28 cellular contexts compared by ENCODE assay signal in genomic region chr10:6222755-6223154, GRCh38. TPM values are rescaled to one million over a fixed set of nuclear protein-coding genes. Genes with fewer than 3 reads are reported as not detected.
DNase-seq lines count a peak whose midpoint lies in the region; ATAC-seq, FAIRE-seq and TF ChIP-seq lines count a peak whose summit lies in the region.
"Had no signal": no experiment of that assay in that cellular context is flagged by ENCODE, and none has a peak within 500 bp of the region (broad histone marks: within the 10 kb centered on the region; RNA-seq: fewer than 3 reads in every experiment).

No MANE protein-coding gene starts in this region.

- in situ Hi-C loops in GM23248 (cut with MboI), result no loop called here

- intact Hi-C loops in ascending aorta (cut with DNase I), result loop anchor here (2.0 to 5.0 kb wide), 3 partner anchors 20 to 180 kb away; partner anchors contain the start of gene PFKFB3
- intact Hi-C loops in CD8-positive, alpha-beta T cell (cut with DNase I, micrococcal nuclease), result no loop called here

- H3K27me3 ChIP-seq in GM23248 (replicated peaks; ENCODE audit: insufficient read depth) (no peaks in the 10 kb centered on the region), ascending aorta (no peaks in the 10 kb centered on the region)
- no peaks in the 10 kb centered on the region for H3K27me3 ChIP-seq in CD8-positive, alpha-beta T cell (ENCODE audit: insufficient read depth, low read length)
- H3K27me3 ChIP-seq: BLaER1 treated with 17β-estradiol and CSF1 and Interleukin-3, amounts not matched to agents 10 nM and 100 nM; upper lobe of left lung had no signal

- H3F3A ChIP-seq in GM23248 (ENCODE audit: insufficient read depth), result peaks cover 7% of the 10 kb centered on the region

- FAIRE-seq in A549 (lab: Jason Lieb, UNC) (no peak), RCC 7860 (lab: Jason Lieb, UNC) (no peak)
- FAIRE-seq: bronchial epithelial cell, G401.6, K562 had no signal

- WGBS in A549 (ENCODE audit: missing lambda C conversion rate), result 80% methylated on average over 6 of the region's 19 CpGs
- WGBS in GM23248 (ENCODE audit: low coverage in 1 of 2, low lambda C conversion rate in 2 of 2, missing lambda C conversion rate in 2 of 2), 2 experiments, result 86 to 91% methylated on average over 15 to 19 of the region's 19 CpGs

- no peak for TF ChIP-seq POLR2A in A549 (IDR thresholded peaks at IDR 0.05; ENCODE audit: low read length)

- no peaks in the 10 kb centered on the region for H3K9me3 Mint-ChIP-seq in nephron progenitor cell
- H3K9me3 Mint-ChIP-seq in CD8-positive, alpha-beta T cell, result no peaks in the 10 kb centered on the region
- H3K9me3 Mint-ChIP-seq: activated CD4-positive, alpha-beta memory T cell treated with anti-CD3 and anti-CD28 coated beads, Interleukin-2, amount 10 ng/mL, durations not matched to agents 7 days and 5 days; activated naive CD4-positive, alpha-beta T cell treated with anti-CD3 and anti-CD28 coated beads, Interleukin-2, amount 50 U/mL, for 24 hours; activated T-helper 2 cell treated with anti-CD3 and anti-CD28 coated beads, Interferon-gamma antibody, Interleukin-2, Interleukin-4, amounts not matched to agents 10 μg/mL and 5 μg/mL and 100 μg/mL, durations not matched to agents 14 hours and 24 hours and 36 hours; stimulated activated memory B cell treated with anti-CD40 and anti-IgM and Interleukin-4, amounts not matched to agents 10 μg/mL and 1 μg/mL and 100 μg/mL, for 72 hours had no signal

- H4K20me1 ChIP-seq in GM23248 (ENCODE audit: insufficient read depth), result no peaks in the 10 kb centered on the region

- H3K9me3 ChIP-seq in A549 (no peaks in the 10 kb centered on the region), GM23248 (ENCODE audit: low read depth) (no peaks in the 10 kb centered on the region), ascending aorta (no peaks in the 10 kb centered on the region)
- no peaks in the 10 kb centered on the region for H3K9me3 ChIP-seq in CD8-positive, alpha-beta T cell (ENCODE audit: low read length)
- H3K9me3 ChIP-seq: BLaER1 treated with 17β-estradiol and CSF1 and Interleukin-3, amounts not matched to agents 10 nM and 100 nM; left ventricle myocardium inferior; upper lobe of left lung had no signal

- DNase-seq in A549 (ENCODE audit: low read depth in 1 of 2, low spot score in 1 of 2), result no peak
- DNase-seq in GM23248, result no peak
- peak in 1 of 2 donors; percentile 80 for DNase-seq in ascending aorta (ENCODE audit: low spot score in 2 of 2)
- no peak for DNase-seq in nephron progenitor cell
- no peak for DNase-seq in SW480 (ENCODE audit: low spot score)
- no peak for DNase-seq in CD8-positive, alpha-beta T cell
- no peak for DNase-seq in RCC 7860 (ENCODE audit: low spot score)
- DNase-seq in NCI-H146 treated with DMSO at 0.1 percent for 48 hours (lab: John Stamatoyannopoulos, UW; ENCODE audit: unreplicated experiment), result no peak
- DNase-seq: activated CD4-positive, alpha-beta memory T cell treated with anti-CD3 and anti-CD28 coated beads, Interleukin-2, amount 10 ng/mL, durations not matched to agents 7 days and 5 days; activated CD4-positive, alpha-beta T cell treated with anti-CD3 and anti-CD28 coated beads for 1 hour; activated CD8-positive, alpha-beta memory T cell treated with anti-CD3 and anti-CD28 coated beads, Interleukin-2, amount 50 U/mL, for 4 hours; amniotic stem cell; COR-L47; effector CD8-positive, alpha-beta T cell; erythroblast; left ventricle myocardium inferior; NCI-H1092; NCI-H1694 treated with DMSO at 0.1 percent for 48 hours; RPMI8226; upper lobe of left lung had no signal

- H3K36me3 Mint-ChIP-seq in nephron progenitor cell (ENCODE audit: low read depth), result peaks cover 77% of the 10 kb centered on the region
- H3K36me3 Mint-ChIP-seq in CD8-positive, alpha-beta T cell, result peaks cover 93% of the 10 kb centered on the region

- peaks cover 44% of the 10 kb centered on the region; the same call in 1 of the 2 replicates for H3K36me3 ChIP-seq in GM23248 (ENCODE audit: low read depth)
- H3K36me3 ChIP-seq in ascending aorta, result peaks cover 98 to 99% of the 10 kb centered on the region in 2 donors
- H3K36me3 ChIP-seq in CD8-positive, alpha-beta T cell (ENCODE audit: insufficient read depth, low read length), result peaks cover 45% of the 10 kb centered on the region

- peak in 1 of 2 experiments; percentile 5; a peak in 3 of 6 replicates for ATAC-seq in A549
- no peak for ATAC-seq in CD8-positive, alpha-beta T cell
- ATAC-seq: K562; stimulated activated memory B cell treated with anti-CD40 and anti-IgM and Interleukin-4, amounts not matched to agents 10 μg/mL and 1 μg/mL and 100 μg/mL, for 72 hours had no signal

- H3K4me2 ChIP-seq in A549 (peak overlapping the region; percentile 3; the same call in 2 of the 3 replicates), GM23248 (ENCODE audit: unreplicated experiment) (no peak overlapping the region)

- peak overlapping the region; percentile 57 for H3K27ac Mint-ChIP-seq in nephron progenitor cell
- no peak overlapping the region for H3K27ac Mint-ChIP-seq in CD8-positive, alpha-beta T cell
- H3K27ac Mint-ChIP-seq: activated CD4-positive, alpha-beta memory T cell treated with anti-CD3 and anti-CD28 coated beads, Interleukin-2, amount 10 ng/mL, durations not matched to agents 7 days and 5 days; activated naive CD4-positive, alpha-beta T cell treated with anti-CD3 and anti-CD28 coated beads, Interleukin-2, amount 50 U/mL, for 24 hours; activated T-helper 2 cell treated with anti-CD3 and anti-CD28 coated beads, Interferon-gamma antibody, Interleukin-2, Interleukin-4, amounts not matched to agents 10 μg/mL and 5 μg/mL and 100 μg/mL, durations not matched to agents 14 hours and 24 hours and 36 hours; stimulated activated memory B cell treated with anti-CD40 and anti-IgM and Interleukin-4, amounts not matched to agents 10 μg/mL and 1 μg/mL and 100 μg/mL, for 72 hours had no signal

- TF ChIP-seq EP300 in A549 (IDR thresholded peaks at IDR 0.05), result no peak

- POLR2A ChIA-PET in A549 (lab: Yijun Ruan, JAX), result interaction anchor here (1.4 kb wide), 1 partner anchor 20 kb away, joined by 3 read pairs; the partner anchor contains the start of gene PFKFB3
- POLR2A ChIA-PET in CD8-positive, alpha-beta T cell (lab: Charles Lee), result no interaction called here

- CTCF ChIA-PET in A549 (lab: Yijun Ruan, JAX), result interaction anchor here (1.4 to 3.5 kb wide), 3 partner anchors 20 to 179 kb away, joined by 4 to 11 read pairs (median 7); partner anchors contain the start of gene PFKFB3
- CTCF ChIA-PET in CD8-positive, alpha-beta T cell (lab: Charles Lee), result interaction anchor here (1.2 to 2.1 kb wide), 2 partner anchors 10 to 179 kb away, joined by 5 to 8 read pairs; no protein-coding TSS in a partner anchor

- H3K27me3 Mint-ChIP-seq in nephron progenitor cell (ENCODE audit: low read depth, poor library complexity), result peaks cover 4% of the 10 kb centered on the region
- no peaks in the 10 kb centered on the region for H3K27me3 Mint-ChIP-seq in CD8-positive, alpha-beta T cell (ENCODE audit: low read depth)
- H3K27me3 Mint-ChIP-seq: activated CD4-positive, alpha-beta memory T cell treated with anti-CD3 and anti-CD28 coated beads, Interleukin-2, amount 10 ng/mL, durations not matched to agents 7 days and 5 days; activated naive CD4-positive, alpha-beta T cell treated with anti-CD3 and anti-CD28 coated beads, Interleukin-2, amount 50 U/mL, for 24 hours; stimulated activated memory B cell treated with anti-CD40 and anti-IgM and Interleukin-4, amounts not matched to agents 10 μg/mL and 1 μg/mL and 100 μg/mL, for 72 hours had no signal

- H3K9me2 ChIP-seq in GM23248 (ENCODE audit: insufficient read depth), result no peaks in the 10 kb centered on the region

- H3K27ac ChIP-seq in A549 (peak overlapping the region; percentile 69 to 82), GM23248 (peak overlapping the region; percentile 58), ascending aorta (peak overlapping the region; percentile 87 to 93)
- H3K27ac ChIP-seq in CD8-positive, alpha-beta T cell (ENCODE audit: low read depth, low read length), result no peak overlapping the region
- H3K27ac ChIP-seq: coronary artery, left ventricle myocardium inferior had no signal

- no peaks in the 10 kb centered on the region for H3K4me1 Mint-ChIP-seq in nephron progenitor cell
- H3K4me1 Mint-ChIP-seq in CD8-positive, alpha-beta T cell (ENCODE audit: low read depth), result peaks cover 5% of the 10 kb centered on the region
- H3K4me1 Mint-ChIP-seq: activated CD4-positive, alpha-beta memory T cell treated with anti-CD3 and anti-CD28 coated beads, Interleukin-2, amount 10 ng/mL, durations not matched to agents 7 days and 5 days; activated naive CD4-positive, alpha-beta T cell treated with anti-CD3 and anti-CD28 coated beads, Interleukin-2, amount 50 U/mL, for 24 hours had no signal

- H3K79me2 ChIP-seq in GM23248 (ENCODE audit: insufficient read depth), result no peaks in the 10 kb centered on the region

- TF ChIP-seq RAD21 in A549 (conservative IDR thresholded peaks at IDR 0.05 in 1 of 2, IDR thresholded peaks at IDR 0.05 in 1 of 2), result no peak

- H3K9ac ChIP-seq in GM23248, result peak overlapping the region; percentile 28; the same call in 1 of the 2 replicates

- H2AFZ ChIP-seq in GM23248, result no peak overlapping the region

- no peak overlapping the region for H3K4me3 ChIP-seq in A549
- no peak overlapping the region for H3K4me3 ChIP-seq in GM23248
- H3K4me3 ChIP-seq in ascending aorta, result no peak overlapping the region
- H3K4me3 ChIP-seq in CD8-positive, alpha-beta T cell (ENCODE audit: low read depth, low read length), result no peak overlapping the region
- H3K4me3 ChIP-seq: BLaER1 treated with 17β-estradiol and CSF1 and Interleukin-3, amounts not matched to agents 10 nM and 100 nM; coronary artery; K562; left ventricle myocardium inferior; upper lobe of left lung had no signal

- no peak overlapping the region for H3K4me3 Mint-ChIP-seq in nephron progenitor cell
- no peak overlapping the region for H3K4me3 Mint-ChIP-seq in CD8-positive, alpha-beta T cell
- H3K4me3 Mint-ChIP-seq: activated CD4-positive, alpha-beta memory T cell treated with anti-CD3 and anti-CD28 coated beads, Interleukin-2, amount 10 ng/mL, durations not matched to agents 7 days and 5 days; activated naive CD4-positive, alpha-beta T cell treated with anti-CD3 and anti-CD28 coated beads, Interleukin-2, amount 50 U/mL, for 24 hours; stimulated activated memory B cell treated with anti-CD40 and anti-IgM and Interleukin-4, amounts not matched to agents 10 μg/mL and 1 μg/mL and 100 μg/mL, for 72 hours had no signal

- H3K4me1 ChIP-seq in A549 (peaks cover 100% of the 10 kb centered on the region), GM23248 (ENCODE audit: insufficient read depth) (peaks cover 10% of the 10 kb centered on the region), ascending aorta (peaks cover 13 to 24% of the 10 kb centered on the region in 2 donors)
- no peaks in the 10 kb centered on the region for H3K4me1 ChIP-seq in CD8-positive, alpha-beta T cell (ENCODE audit: insufficient read depth, low read length)

- no peak for TF ChIP-seq CTCF in A549 (IDR thresholded peaks at IDR 0.05)
- TF ChIP-seq CTCF in ascending aorta (IDR thresholded peaks at IDR 0.05), result no peak
- no peak for TF ChIP-seq CTCF in nephron progenitor cell (IDR thresholded peaks at IDR 0.05)
- no peak for TF ChIP-seq CTCF in CD8-positive, alpha-beta T cell (IDR thresholded peaks at IDR 0.05)

RNA-seq across cellular contexts. Expression of gene PFKFB3, which starts 20.0 kb away (rescaled TPM):
- 139 and 151 TPM in 2 replicates for polyA plus RNA-seq in A549 (2011; rRNA removed)
- polyA plus RNA-seq in A549 (2012; cell fraction: cytosol; rRNA removed), result 236 and 256 TPM in 2 replicates
- 551 and 642 TPM in 2 replicates for polyA plus RNA-seq in A549 (2012; cell fraction: nucleus; rRNA removed)
- 200 to 232 TPM (median 220 TPM) in 3 replicates for polyA plus RNA-seq in A549 (2017; fragmentation: RNase III; extraction: RNeasy Plus Mini Kit Qiagen cat#74134 plus additional on column Dnase treatment)
- polyA minus RNA-seq in A549 (2011; rRNA and poly(A)+ RNA removed), result 127 and 177 TPM in 2 replicates
- total RNA-seq in GM23248 (2014; rRNA removed; shearing (Covaris generic)), result 14.5 and 23.6 TPM in 2 replicates
- 23.5 and 23.7 TPM in 2 replicates for polyA plus RNA-seq in GM23248 (2016; fragmentation: Nextera tagmentation; extraction: Ambion mirVana)
- total RNA-seq in ascending aorta, result 68.0 TPM
- total RNA-seq in CD8-positive, alpha-beta T cell, result 100 to 1,000 TPM; 221 to 233 TPM
